25 cellular contexts compared by ENCODE assay signal in genomic region chr1:108193333-108193732, GRCh38. TPM values are rescaled to one million over a fixed set of nuclear protein-coding genes. Genes with fewer than 3 reads are reported as not detected.
DNase-seq lines count a peak whose midpoint lies in the region; TF ChIP-seq lines count a peak whose summit lies in the region.
"Had no signal": no experiment of that assay in that cellular context is flagged by ENCODE, and none has a peak within 500 bp of the region (broad histone marks: within the 10 kb centered on the region; RNA-seq: fewer than 3 reads in every experiment).

No MANE protein-coding gene starts in this region.

- no peaks in the 10 kb centered on the region for H3K27me3 Mint-ChIP-seq in activated naive CD4-positive, alpha-beta T cell treated with anti-CD3 and anti-CD28 coated beads for 36 hours (ENCODE audit: low read depth)
- H3K27me3 Mint-ChIP-seq: CD4-positive, alpha-beta memory T cell; CD4-positive, CD25-positive, alpha-beta regulatory T cell; CD8-positive, alpha-beta memory T cell had no signal

- H3K27ac Mint-ChIP-seq in activated naive CD4-positive, alpha-beta T cell treated with anti-CD3 and anti-CD28 coated beads for 36 hours: no peak overlapping the region
- H3K27ac Mint-ChIP-seq: CD4-positive, alpha-beta memory T cell; CD4-positive, CD25-positive, alpha-beta regulatory T cell; CD8-positive, alpha-beta memory T cell had no signal

- H3K27ac ChIP-seq in HEK293 (ENCODE audit: extremely low read depth, low read depth, low read length): no peak overlapping the region
- H3K27ac ChIP-seq in Karpas-422 (ENCODE audit: low read length): peak overlapping the region; percentile 3; the same call in 1 of the 2 replicates
- peak overlapping the region; percentile 70 for H3K27ac ChIP-seq in subcutaneous abdominal adipose tissue (ENCODE audit: low read depth, low read length)
- H3K27ac ChIP-seq: BLaER1 had no signal

- no peaks in the 10 kb centered on the region for H3K9me2 ChIP-seq in Karpas-422 (replicated peaks; ENCODE audit: insufficient read depth, low read length)

- no peak for TF ChIP-seq CTCF in HEK293 (tag by site-specific recombination; IDR thresholded peaks at IDR 0.05)

- H3K79me2 ChIP-seq in Karpas-422 (ENCODE audit: low read length): peaks cover 83% of the 10 kb centered on the region

- no peak overlapping the region for H3K4me2 ChIP-seq in Karpas-422 (ENCODE audit: low read depth, low read length, poor library complexity, severe bottlenecking)
- H3K4me2 ChIP-seq: BLaER1 had no signal

- H3K9ac ChIP-seq in Karpas-422 (ENCODE audit: low read length) (no peak overlapping the region), subcutaneous abdominal adipose tissue (ENCODE audit: low read length in 5 of 5) (no peak overlapping the region)
- H3K9ac ChIP-seq: BLaER1 had no signal

- H3K4me3 ChIP-seq in HEK293 (ENCODE audit: low read depth, low read length): no peak overlapping the region
- no peak overlapping the region for H3K4me3 ChIP-seq in Karpas-422 (ENCODE audit: low read length)
- H3K4me3 ChIP-seq in subcutaneous abdominal adipose tissue (ENCODE audit: low read depth in 1 of 5, low read length in 5 of 5): no peak overlapping the region
- H3K4me3 ChIP-seq: BLaER1, GM12878 had no signal

- no peak overlapping the region for H3K4me3 Mint-ChIP-seq in activated naive CD4-positive, alpha-beta T cell treated with anti-CD3 and anti-CD28 coated beads for 36 hours
- H3K4me3 Mint-ChIP-seq: CD14-positive monocyte; CD4-positive, alpha-beta memory T cell; CD4-positive, CD25-positive, alpha-beta regulatory T cell; CD8-positive, alpha-beta memory T cell had no signal

- H3K4me1 ChIP-seq in HEK293 (ENCODE audit: control insufficient read depth, insufficient read depth, low read length) (no peaks in the 10 kb centered on the region), Karpas-422 (ENCODE audit: low read length) (peaks cover 58% of the 10 kb centered on the region), subcutaneous abdominal adipose tissue (ENCODE audit: control insufficient read depth in 5 of 5, insufficient read depth in 5 of 5, low read length in 5 of 5) (peaks cover 2 to 58% (median 29%) of the 10 kb centered on the region in 5 donors)
- H3K4me1 ChIP-seq: BE2C had no signal

- peaks cover 7% of the 10 kb centered on the region for H3K4me1 Mint-ChIP-seq in activated naive CD4-positive, alpha-beta T cell treated with anti-CD3 and anti-CD28 coated beads for 36 hours (ENCODE audit: low read depth)

- H4K20me1 ChIP-seq in Karpas-422 (ENCODE audit: insufficient read depth, low read depth, low read length): no peaks in the 10 kb centered on the region
- H4K20me1 ChIP-seq: BLaER1 had no signal

- POLR2A ChIA-PET in HEK293 (lab: Yijun Ruan, JAX): no interaction called here

- H3K9me3 Mint-ChIP-seq in activated naive CD4-positive, alpha-beta T cell treated with anti-CD3 and anti-CD28 coated beads for 36 hours: peaks cover 9% of the 10 kb centered on the region

- DNase-seq in Karpas-422: no peak
- no peak for DNase-seq in activated naive CD4-positive, alpha-beta T cell treated with anti-CD3 and anti-CD28 coated beads for 36 hours
- no peak for DNase-seq in globus pallidus (ENCODE audit: low spot score)
- DNase-seq: 8988T; ACHN; BE2C; C1 segment of cervical spinal cord; CD4-positive, alpha-beta memory T cell; CD4-positive, CD25-positive, alpha-beta regulatory T cell; CD8-positive, alpha-beta memory T cell; COR-L47; DMS 273 treated with DMSO at 0.1 percent for 48 hours; DMS153; DMS53; DMS79; DND-41; EL; GDM1 had no signal

- CTCF ChIA-PET in HEK293 (lab: Yijun Ruan, JAX): no interaction called here
- CTCF ChIA-PET in activated naive CD4-positive, alpha-beta T cell treated with anti-CD3 and anti-CD28 coated beads for 36 hours (lab: Charles Lee): no interaction called here

- H3K9me3 ChIP-seq in HEK293 (ENCODE audit: control insufficient read depth, insufficient read depth, low read depth, low read length) (no peaks in the 10 kb centered on the region), Karpas-422 (ENCODE audit: low read length) (peaks cover under 1% of the 10 kb centered on the region; the same call in 1 of the 2 replicates), subcutaneous abdominal adipose tissue (ENCODE audit: control insufficient read depth in 5 of 5, low read length in 5 of 5) (peaks cover 0 to 2% (median 0%) of the 10 kb centered on the region in 5 donors)
- H3K9me3 ChIP-seq: BE2C had no signal

- H3K36me3 ChIP-seq in HEK293 (ENCODE audit: control insufficient read depth in 2 of 2, insufficient read depth in 1 of 2, low read length in 2 of 2): peaks cover 0 to 53% of the 10 kb centered on the region in 2 experiments; a peak in 1 of 3 replicates
- peaks cover 32% of the 10 kb centered on the region for H3K36me3 ChIP-seq in Karpas-422 (ENCODE audit: insufficient read depth, low read length)
- H3K36me3 ChIP-seq in subcutaneous abdominal adipose tissue (ENCODE audit: control insufficient read depth in 5 of 5, insufficient read depth in 5 of 5, low read length in 5 of 5): peaks cover 6 to 24% (median 13%) of the 10 kb centered on the region in 5 donors
- H3K36me3 ChIP-seq: BE2C had no signal

- no peak overlapping the region for H2AFZ ChIP-seq in Karpas-422 (ENCODE audit: low read length)

- intact Hi-C loops in activated naive CD4-positive, alpha-beta T cell treated with anti-CD3 and anti-CD28 coated beads for 36 hours (cut with micrococcal nuclease): no loop called here

- peaks cover 23% of the 10 kb centered on the region for H3K36me3 Mint-ChIP-seq in activated naive CD4-positive, alpha-beta T cell treated with anti-CD3 and anti-CD28 coated beads for 36 hours (ENCODE audit: low read depth)

- H3K27me3 ChIP-seq in Karpas-422 (ENCODE audit: low read length): no peaks in the 10 kb centered on the region
- H3K27me3 ChIP-seq in subcutaneous abdominal adipose tissue (ENCODE audit: control insufficient read depth in 5 of 5, insufficient read depth in 4 of 5, low read length in 5 of 5): no peaks in the 10 kb centered on the region
- H3K27me3 ChIP-seq: BLaER1 had no signal

TF ChIP-seq in HEK293, 187 proteins besides CTCF, POLR2A, EP300 and RAD21:
- TF ChIP-seq ZNF146 (tag by site-specific recombination; IDR thresholded peaks at IDR 0.05) (peak; percentile 81), ZNF280D (tag by site-specific recombination; IDR thresholded peaks at IDR 0.05) (0 out of 2 replicates have a peak, but pooled peaks have one; percentile 26), TSHZ1 (tag by site-specific recombination; IDR thresholded peaks at IDR 0.05; ENCODE audit: borderline replicate concordance) (no peak)

RNA-seq across cellular contexts. Expression of gene SLC25A24, which starts 6.8 kb away (rescaled TPM):
- 47.1 and 86.8 TPM in 2 replicates for total RNA-seq in Karpas-422 (2014; rRNA removed; shearing (Covaris generic); ENCODE audit: low replicate concordance)
- total RNA-seq in activated naive CD4-positive, alpha-beta T cell treated with anti-CD3 and anti-CD28 coated beads for 36 hours: 1 to 10 TPM; 5.2 to 5.5 TPM

RNA-seq across cellular contexts. Expression of gene NBPF4, which starts 50.5 kb away (rescaled TPM):
- not detected in 2 replicates for total RNA-seq in Karpas-422 (2014; rRNA removed; shearing (Covaris generic); ENCODE audit: low replicate concordance)
- total RNA-seq in activated naive CD4-positive, alpha-beta T cell treated with anti-CD3 and anti-CD28 coated beads for 36 hours: not detected
- total RNA-seq: A673; CD4-positive, CD25-positive, alpha-beta regulatory T cell; G401; GM12878 had no signal
